In genomic region chr2:161113693-161114417, GRCh38 we compare ENCODE assay signal across 1 cellular context.
TF ChIP-seq lines count a peak whose summit lies in the region.

No MANE protein-coding gene starts in this region.

TF ChIP-seq in K562, 482 proteins besides CTCF, POLR2A, EP300 and RAD21:
- TF ChIP-seq ZNF143 (CRISPR knock-in tag; IDR thresholded peaks at IDR 0.05): no peak
- TF ChIP-seq MEF2D (tag; conservative IDR thresholded peaks at IDR 0.05; ENCODE audit: low read depth): no peak
- no peak for TF ChIP-seq DEAF1 (CRISPR knock-in tag; IDR thresholded peaks at IDR 0.05)
- TF ChIP-seq MTA3 (IDR thresholded peaks at IDR 0.05; ENCODE audit: borderline replicate concordance): no peak
- no peak for TF ChIP-seq ZNF41 (CRISPR knock-in tag; conservative IDR thresholded peaks at IDR 0.05)
- TF ChIP-seq ZNF165 (CRISPR knock-in tag; IDR thresholded peaks at IDR 0.05; ENCODE audit: borderline replicate concordance): no peak
- no peak for TF ChIP-seq VEZF1 (CRISPR knock-in tag; IDR thresholded peaks at IDR 0.05)
- TF ChIP-seq SMAD3 (CRISPR knock-in tag; conservative IDR thresholded peaks at IDR 0.05): no peak
- no peak for TF ChIP-seq ZNF384 (IDR thresholded peaks at IDR 0.05; ENCODE audit: low read depth, low read length)
- TF ChIP-seq GTF2A2 (tag; IDR thresholded peaks at IDR 0.05): no peak
- no peak for TF ChIP-seq DIDO1 (tag; IDR thresholded peaks at IDR 0.05; ENCODE audit: low read depth)
- no peak for TF ChIP-seq PATZ1 (CRISPR knock-in tag; IDR thresholded peaks at IDR 0.05; ENCODE audit: borderline replicate concordance)
- TF ChIP-seq ZFP36 (IDR thresholded peaks at IDR 0.05; ENCODE audit: low read depth, low read length, partially characterized antibody): no peak
- TF ChIP-seq RBM15 (IDR thresholded peaks at IDR 0.05; ENCODE audit: insufficient read depth, low read length): no peak
- TF ChIP-seq ZBTB9 (CRISPR knock-in tag; IDR thresholded peaks at IDR 0.05): no peak
TF ChIP-seq in K562: peak in this region for 0.
